8 cellular contexts compared by ENCODE assay signal in genomic region chr10:117175901-117176534, GRCh38. TPM values are rescaled to one million over a fixed set of nuclear protein-coding genes. Genes with fewer than 3 reads are reported as not detected.
DNase-seq lines count a peak whose midpoint lies in the region; ATAC-seq, FAIRE-seq and TF ChIP-seq lines count a peak whose summit lies in the region.

No MANE protein-coding gene starts in this region.

- intact Hi-C loops in pancreas (cut with DNase I) (loop anchor here in 2 of 3 donors (5.0 to 10.0 kb wide), 2 partner anchors 379 to 381 kb away; no protein-coding TSS in a partner anchor), tibial artery (cut with DNase I; ENCODE audit: low total_unique reads) (loop anchor here (5.0 kb wide), 1 partner anchor 379 kb away; no protein-coding TSS in a partner anchor)

- peak; percentile 56 for DNase-seq in D341Med (ENCODE audit: low spot score)
- peak; percentile 60 to 62 for DNase-seq in SHP77 (lab: John Stamatoyannopoulos, UW)
- DNase-seq in activated naive CD4-positive, alpha-beta T cell treated with Interleukin-2 at 50 U/mL for 16 hours = peak; percentile 76
- peak; percentile 44 for DNase-seq in glomerular endothelial cell (ENCODE audit: extremely low read depth, low read depth, low spot score)
- peak; percentile 66 to 90 (median 84) for DNase-seq in pancreas
- DNase-seq in tibial artery = peak; percentile 79 to 83

- H3K27ac ChIP-seq in HUES48 (ENCODE audit: low read depth, low read length) (no peak overlapping the region), pancreas (no peak overlapping the region), tibial artery (no peak overlapping the region)

- H3K9ac ChIP-seq in HUES48 (ENCODE audit: low read depth, low read length) = no peak overlapping the region

- H3K4me3 ChIP-seq in HUES48 (ENCODE audit: low read depth, low read length) (peak overlapping the region; percentile 66), pancreas (peak overlapping the region; percentile 30 to 59 (median 46)), tibial artery (peak overlapping the region; percentile 38 to 53)

- H3K36me3 ChIP-seq in HUES48 (ENCODE audit: control insufficient read depth, insufficient read depth, low read length) (no peaks in the 10 kb centered on the region), pancreas (no peaks in the 10 kb centered on the region), tibial artery (no peaks in the 10 kb centered on the region)

- TF ChIP-seq CTCF in pancreas (IDR thresholded peaks at IDR 0.05) = peak; percentile 41 to 83 (median 72)
- TF ChIP-seq CTCF in tibial artery (IDR thresholded peaks at IDR 0.05) = peak; percentile 57 to 76

- H3K4me1 ChIP-seq in HUES48 (ENCODE audit: control insufficient read depth, insufficient read depth, low read length) = peaks cover 12% of the 10 kb centered on the region; the same call in 1 of the 2 replicates
- no peaks in the 10 kb centered on the region for H3K4me1 ChIP-seq in pancreas
- H3K4me1 ChIP-seq in tibial artery = peaks cover 0 to 16% (median 13%) of the 10 kb centered on the region in 4 donors

- ATAC-seq in GM21360 (IDR thresholded peaks at IDR 0.05; ENCODE audit: unreplicated experiment) (peak; percentile 45), pancreas (peak; percentile 81 to 89 (median 84))

- WGBS in pancreas, 2 donors = 18% methylated on average over 12 of the region's 12 CpGs

- H3K27me3 ChIP-seq in HUES48 (ENCODE audit: control insufficient read depth, insufficient read depth, low read length) (peaks cover 57% of the 10 kb centered on the region), pancreas (peaks cover 0 to 14% (median 2%) of the 10 kb centered on the region in 4 donors), tibial artery (peaks cover 0 to 60% of the 10 kb centered on the region in 2 donors)

- H3K9me3 ChIP-seq in HUES48 (ENCODE audit: control insufficient read depth, insufficient read depth, low read length) (no peaks in the 10 kb centered on the region), pancreas (no peaks in the 10 kb centered on the region), tibial artery (no peaks in the 10 kb centered on the region)

- FAIRE-seq in pancreas (lab: Jason Lieb, UNC) = peak; percentile 47

RNA-seq across cellular contexts. Expression of gene KCNK18, which starts 21.3 kb away (rescaled TPM):
- not detected in 2 replicates for total RNA-seq in glomerular endothelial cell
- total RNA-seq in pancreas = not detected
- not detected for polyA plus RNA-seq in pancreas

RNA-seq across cellular contexts. Expression of gene VAX1, which starts 37.9 kb away (rescaled TPM):
- total RNA-seq in glomerular endothelial cell = not detected in 2 replicates
- total RNA-seq in pancreas = not detected
- not detected for polyA plus RNA-seq in pancreas
